7 cellular contexts compared by ENCODE assay signal in the genomic region with DNA sequence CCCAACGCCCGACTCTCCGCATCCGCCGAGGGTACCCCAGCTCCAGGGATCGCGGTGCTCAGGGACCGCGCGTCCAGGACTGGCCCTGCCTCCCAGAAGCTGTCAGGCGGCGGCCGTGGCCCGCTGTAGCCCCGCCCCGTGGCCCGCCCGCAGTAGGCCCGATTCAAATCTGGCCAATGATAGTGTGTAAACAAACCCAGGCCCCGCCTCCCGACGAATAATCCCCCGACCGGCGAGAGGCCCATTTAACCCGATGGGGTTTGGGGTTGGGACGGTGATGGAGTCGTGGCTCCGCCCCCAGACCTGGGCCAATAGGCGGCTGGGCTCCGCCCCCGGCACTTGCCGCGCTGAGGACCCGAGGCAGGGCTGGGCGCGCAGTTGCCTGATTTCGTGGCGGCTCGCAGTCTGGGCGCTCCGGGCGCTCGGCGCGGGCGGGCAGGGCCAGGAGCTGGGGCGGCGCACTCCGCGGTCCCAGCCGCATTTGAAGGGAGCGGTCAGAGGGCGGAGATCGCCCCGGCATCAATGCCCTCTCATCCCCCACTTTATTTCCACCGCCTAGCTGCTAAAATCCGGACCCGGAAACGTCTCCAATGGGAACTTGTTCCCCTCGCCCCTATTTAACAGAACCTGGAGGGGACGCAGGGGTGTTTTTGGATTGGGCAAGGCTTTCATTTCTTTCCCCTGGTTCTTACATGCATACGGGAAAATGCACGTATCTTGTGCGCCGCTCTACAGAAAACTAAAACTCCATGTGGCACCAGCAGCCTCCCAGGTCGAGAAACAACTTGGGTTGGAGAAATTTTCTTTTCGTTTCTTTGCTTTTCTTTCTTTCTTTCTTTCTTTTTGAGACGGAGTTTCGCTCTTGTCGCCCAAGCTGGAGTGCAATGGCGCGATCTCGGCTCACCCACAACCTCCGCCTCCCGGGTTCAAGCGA.
DNase-seq lines count a peak whose midpoint lies in the region; ATAC-seq and TF ChIP-seq lines count a peak whose summit lies in the region.

No MANE protein-coding gene starts in this region.

- peak overlapping the region; percentile 58 for H3K4me3 ChIP-seq in astrocyte of the spinal cord (ENCODE audit: low read depth, low read length)

- no peak for TF ChIP-seq CTCF in astrocyte of the spinal cord (IDR thresholded peaks at IDR 0.05; ENCODE audit: low read depth, low read length)

- in situ Hi-C loops in astrocyte of the spinal cord (cut with HindIII; ENCODE audit: low sequenced_read_pairs), result no loop called here

- ATAC-seq in GM18511 (IDR thresholded peaks at IDR 0.05; ENCODE audit: unreplicated experiment) (peak; percentile 95), HG03025 (IDR thresholded peaks at IDR 0.05; ENCODE audit: low FRiP score, unreplicated experiment) (peak; percentile 85)

- DNase-seq in NCI-H2029 treated with DMSO at 0.1 percent for 48 hours (lab: John Stamatoyannopoulos, UW), result peak; percentile 80
- DNase-seq in T1000 (lab: John Stamatoyannopoulos, UW), result peak; percentile 98
- DNase-seq in astrocyte of the spinal cord (ENCODE audit: low read depth, low spot score), result peak; percentile 99
- peak; percentile 98 to 99 for DNase-seq in hippocampal formation (lab: John Stamatoyannopoulos, UW)
- DNase-seq in retina, result peak; percentile 99

Comparison
In these comparisons a context has a peak if more than half of its experiments do, and no peak if none do; other contexts are left out.
1. Peak in every context shown above with its lines: DNase-seq, ATAC-seq and H3K4me3 ChIP-seq.